ENCODE assay signal across 21 cellular contexts in the genomic region with DNA sequence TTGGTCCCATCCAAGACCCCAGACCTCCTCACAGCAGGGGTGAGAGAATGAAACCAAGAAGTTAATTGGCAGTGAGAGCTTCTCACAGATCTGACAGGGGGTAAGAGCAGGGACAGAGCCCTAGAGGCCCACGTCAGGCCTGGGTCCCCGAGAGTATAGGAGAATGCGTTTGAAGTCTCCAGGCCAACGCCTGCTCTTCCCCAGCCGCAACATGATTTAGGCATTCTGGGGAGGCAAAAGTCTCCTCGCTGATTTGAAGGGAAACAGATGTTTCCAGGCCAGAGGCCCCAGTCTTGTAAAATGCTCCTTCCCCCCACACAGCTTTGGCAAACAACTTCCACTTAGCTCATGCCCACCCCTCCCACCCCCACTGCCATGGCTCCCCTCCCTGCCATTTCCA.
DNase-seq lines count a peak whose midpoint lies in the region; ATAC-seq lines count a peak whose summit lies in the region.
"Had no signal": no experiment of that assay in that cellular context is flagged by ENCODE, and none has a peak within 500 bp of the region (broad histone marks: within the 10 kb centered on the region; RNA-seq: fewer than 3 reads in every experiment).

No MANE protein-coding gene starts in this region.

- peak; percentile 31 for ATAC-seq in Right ventricle myocardium superior (ENCODE audit: poor library complexity)
- ATAC-seq in Right ventricle myocardium inferior = no peak
- peak; percentile 9 for ATAC-seq in stimulated activated effector memory CD8-positive, alpha-beta T cell treated with anti-CD3 and anti-CD28 coated beads, Interleukin-12 subunit alpha, Interleukin-12 subunit beta, amount 100 ng/mL, for 72 hours

- H3K9me3 Mint-ChIP-seq in stimulated activated effector memory CD8-positive, alpha-beta T cell treated with anti-CD3 and anti-CD28 coated beads, Interleukin-12 subunit alpha, Interleukin-12 subunit beta, amount 100 ng/mL, for 72 hours = no peaks in the 10 kb centered on the region
- H3K9me3 Mint-ChIP-seq: CD4-positive, CD25-positive, alpha-beta regulatory T cell had no signal

- H3K36me3 Mint-ChIP-seq in stimulated activated effector memory CD8-positive, alpha-beta T cell treated with anti-CD3 and anti-CD28 coated beads, Interleukin-12 subunit alpha, Interleukin-12 subunit beta, amount 100 ng/mL, for 72 hours = no peaks in the 10 kb centered on the region

- H3K27ac Mint-ChIP-seq in stimulated activated effector memory CD8-positive, alpha-beta T cell treated with anti-CD3 and anti-CD28 coated beads, Interleukin-12 subunit alpha, Interleukin-12 subunit beta, amount 100 ng/mL, for 72 hours = no peak overlapping the region
- H3K27ac Mint-ChIP-seq: CD4-positive, CD25-positive, alpha-beta regulatory T cell had no signal

- DNase-seq in Right ventricle myocardium superior = no peak
- no peak for DNase-seq in Right ventricle myocardium inferior (ENCODE audit: missing footprints)
- peak; percentile 15 for DNase-seq in fibroblast of gingiva (ENCODE audit: low read depth)
- peak; percentile 84 for DNase-seq in left kidney (ENCODE audit: low read depth, low spot score)
- DNase-seq in stimulated activated effector memory CD8-positive, alpha-beta T cell treated with anti-CD3 and anti-CD28 coated beads, Interleukin-12 subunit alpha, Interleukin-12 subunit beta, amount 100 ng/mL, for 72 hours (ENCODE audit: low spot score in 2 of 2) = no peak
- DNase-seq in caudate nucleus (lab: John Stamatoyannopoulos, UW) = no peak
- DNase-seq in activated CD4-positive, alpha-beta T cell treated with anti-CD3 and anti-CD28 coated beads for 1 hour = no peak
- DNase-seq in iPS-NIHi11 (ENCODE audit: low spot score) = no peak
- DNase-seq: CD4-positive, CD25-positive, alpha-beta regulatory T cell; COR-L47; DMS 273 treated with DMSO at 0.1 percent for 48 hours; GF-D8; H7; IMR-90; MG63; NCI-H1092; NCI-H1436 treated with DMSO at 0.1 percent for 48 hours; NCI-H2029; NCI-H2171 treated with DMSO at 0.1 percent for 48 hours; Peyer's patch had no signal

- intact Hi-C loops in Right ventricle myocardium superior (cut with DNase I) = no loop called here
- intact Hi-C loops in Right ventricle myocardium inferior (cut with DNase I) = no loop called here

- no peak overlapping the region for H3K4me3 Mint-ChIP-seq in stimulated activated effector memory CD8-positive, alpha-beta T cell treated with anti-CD3 and anti-CD28 coated beads, Interleukin-12 subunit alpha, Interleukin-12 subunit beta, amount 100 ng/mL, for 72 hours
- H3K4me3 Mint-ChIP-seq: CD4-positive, CD25-positive, alpha-beta regulatory T cell had no signal

- no peaks in the 10 kb centered on the region for H3K4me1 Mint-ChIP-seq in stimulated activated effector memory CD8-positive, alpha-beta T cell treated with anti-CD3 and anti-CD28 coated beads, Interleukin-12 subunit alpha, Interleukin-12 subunit beta, amount 100 ng/mL, for 72 hours
- H3K4me1 Mint-ChIP-seq: CD4-positive, CD25-positive, alpha-beta regulatory T cell had no signal

- no peak overlapping the region for H3K27ac ChIP-seq in caudate nucleus (ENCODE audit: low read depth, low read length)
- H3K27ac ChIP-seq: 22Rv1, Peyer's patch had no signal

Comparison
In these comparisons a context has a peak if more than half of its experiments do, and no peak if none do; other contexts are left out.
1. DNase-seq: peak in fibroblast of gingiva (single experiment) and left kidney (single experiment); none in Right ventricle myocardium superior (single experiment), Right ventricle myocardium inferior (single experiment), stimulated activated effector memory CD8-positive, alpha-beta T cell treated with anti-CD3 and anti-CD28 coated beads, Interleukin-12 subunit alpha, Interleukin-12 subunit beta, amount 100 ng/mL, for 72 hours (0 of 2), caudate nucleus (0 of 61), activated CD4-positive, alpha-beta T cell treated with anti-CD3 and anti-CD28 coated beads for 1 hour (single experiment) and iPS-NIHi11 (single experiment).